Comparison of ENCODE assay signal across 17 cellular contexts in the genomic region with DNA sequence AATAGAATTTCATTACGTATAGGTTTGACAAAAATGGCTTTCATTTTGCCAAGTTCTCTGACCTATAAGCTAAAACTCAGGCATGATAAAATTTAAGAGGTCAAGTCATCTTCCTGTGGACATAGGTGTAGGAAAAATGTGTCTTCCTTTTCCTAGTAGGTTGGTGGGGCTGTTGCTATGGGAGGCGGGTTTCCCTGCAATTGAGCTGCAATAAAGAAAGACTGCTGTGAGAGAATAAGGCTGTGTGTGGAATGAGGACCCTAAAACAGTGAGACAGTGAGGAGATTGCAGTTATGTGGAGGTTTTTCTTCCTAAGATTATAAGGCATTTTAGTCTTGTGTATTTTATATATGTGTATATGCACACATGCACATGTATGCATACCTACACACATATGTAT.
"Had no signal": no experiment of that assay in that cellular context is flagged by ENCODE, and none has a peak within 500 bp of the region (broad histone marks: within the 10 kb centered on the region; RNA-seq: fewer than 3 reads in every experiment).

No MANE protein-coding gene starts in this region.

- H3K36me3 Mint-ChIP-seq: naive thymus-derived CD4-positive, alpha-beta T cell had no signal

- H3K27ac ChIP-seq: esophagus squamous epithelium, gastroesophageal sphincter, ovary, suprapubic skin, thyroid gland, upper lobe of left lung, uterus had no signal

- H3K9me3 Mint-ChIP-seq: naive thymus-derived CD4-positive, alpha-beta T cell; nephron progenitor cell had no signal

- H3K36me3 ChIP-seq: esophagus squamous epithelium, gastroesophageal sphincter, ovary, suprapubic skin, thyroid gland, upper lobe of left lung, uterus had no signal

- H3K27me3 Mint-ChIP-seq: naive thymus-derived CD4-positive, alpha-beta T cell had no signal

- H3K27me3 ChIP-seq: esophagus squamous epithelium, gastroesophageal sphincter, ovary, suprapubic skin, thyroid gland, upper lobe of left lung, uterus had no signal

- H3K4me3 Mint-ChIP-seq: naive thymus-derived CD4-positive, alpha-beta T cell; nephron progenitor cell had no signal

- H3K4me3 ChIP-seq: esophagus squamous epithelium, gastroesophageal sphincter, ovary, suprapubic skin, thyroid gland, upper lobe of left lung, uterus had no signal

- H3K4me1 ChIP-seq: esophagus squamous epithelium, suprapubic skin, thyroid gland, upper lobe of left lung, uterus had no signal

- ATAC-seq: gastroesophageal sphincter; naive thymus-derived CD4-positive, alpha-beta T cell; right cardiac atrium had no signal

- H3K27ac Mint-ChIP-seq: naive thymus-derived CD4-positive, alpha-beta T cell; nephron progenitor cell had no signal

- H3K4me1 Mint-ChIP-seq: naive thymus-derived CD4-positive, alpha-beta T cell had no signal

- H3K9me3 ChIP-seq: esophagus squamous epithelium, gastroesophageal sphincter, ovary, suprapubic skin, thyroid gland, upper lobe of left lung, uterus had no signal

- DNase-seq: effector memory CD4-positive, alpha-beta T cell; esophagus squamous epithelium; foreskin fibroblast; kidney glomerular epithelial cell; naive thymus-derived CD4-positive, alpha-beta T cell; nephron progenitor cell; nucleus accumbens; ovary; right cardiac atrium; small intestine; stimulated activated CD4-positive, alpha-beta T cell treated with anti-CD3 and anti-CD28 coated beads, Interleukin-12 subunit alpha, Interleukin-12 subunit beta, amount 100 ng/mL, for 4 hours; stimulated activated naive CD4-positive, alpha-beta T cell treated with Interleukin-2 at 50 U/mL for 16 hours; thyroid gland; upper lobe of left lung; uterus had no signal
